9 cellular contexts compared by ENCODE assay signal in genomic region chr19:42114412-42114811, GRCh38. TPM values are rescaled to one million over a fixed set of nuclear protein-coding genes. Genes with fewer than 3 reads are reported as not detected.
DNase-seq lines count a peak whose midpoint lies in the region; ATAC-seq, FAIRE-seq and TF ChIP-seq lines count a peak whose summit lies in the region.
"Had no signal": no experiment of that assay in that cellular context is flagged by ENCODE, and none has a peak within 500 bp of the region (broad histone marks: within the 10 kb centered on the region; RNA-seq: fewer than 3 reads in every experiment).

No MANE protein-coding gene starts in this region.

- no peak for TF ChIP-seq EP300 in H1 (IDR thresholded peaks at IDR 0.05; ENCODE audit: borderline replicate concordance in 1 of 2, low read depth in 2 of 2, low read length in 2 of 2)

- H2BK120ac ChIP-seq in H1 (replicated peaks; ENCODE audit: low read depth, low read length), result no peak overlapping the region

- no peak overlapping the region for H3K23ac ChIP-seq in H1 (ENCODE audit: insufficient read length)

- no peak overlapping the region for H3K4ac ChIP-seq in H1 (replicated peaks; ENCODE audit: insufficient read length, low read depth, low read length)

- H2AK5ac ChIP-seq in H1 (ENCODE audit: low read depth, low read length), result no peak overlapping the region

- H4K91ac ChIP-seq in H1 (replicated peaks; ENCODE audit: insufficient read length, low read length), result no peak overlapping the region

- H3K56ac ChIP-seq in H1 (replicated peaks; ENCODE audit: insufficient read length, low read depth, low read length), result no peak overlapping the region

- H3K9ac ChIP-seq in H1 (replicated peaks in 1 of 4; ENCODE audit: extremely low read depth in 1 of 4, low read depth in 3 of 4, low read length in 3 of 4), result no peak overlapping the region

- H3K9me2 ChIP-seq in GM23338 (ENCODE audit: insufficient read depth), result no peaks in the 10 kb centered on the region

- H3K4me1 Mint-ChIP-seq in GM23338, result peaks cover 20% of the 10 kb centered on the region

- DNase-seq in GM10266 (ENCODE audit: extremely low spot score) (peak; percentile 80), GM23338 (ENCODE audit: low spot score) (peak; percentile 51), NCI-H2107 treated with DMSO at 0.1 percent for 48 hours (lab: John Stamatoyannopoulos, UW; ENCODE audit: unreplicated experiment) (peak; percentile 90), H1 (ENCODE audit: low read depth in 1 of 2, low spot score in 2 of 2) (no peak), retina (no peak), NCI-H2081 (lab: John Stamatoyannopoulos, UW) (no peak)
- DNase-seq in stimulated activated CD4-positive, alpha-beta T cell treated with anti-CD3 and anti-CD28 coated beads, Interleukin-2, amount 100 ng/mL, for 48 hours, result no peak

- H3K18ac ChIP-seq in H1 (ENCODE audit: extremely low read depth, low read length), result no peak overlapping the region

- CTCF ChIA-PET in H1 (lab: Charles Lee; ENCODE audit: partially characterized antibody), result interaction anchor here (0.7 to 8.5 kb wide), 25 partner anchors 9 to 332 kb away, joined by 3 to 146 read pairs (median 4); partner anchors contain the start of genes GSK3A and POU2F2

- H3K79me1 ChIP-seq in H1 (ENCODE audit: low read depth, low read length), result no peaks in the 10 kb centered on the region

- H3K79me2 ChIP-seq in GM23338 (replicated peaks; ENCODE audit: insufficient read depth) (no peaks in the 10 kb centered on the region), H1 (ENCODE audit: control insufficient read depth in 1 of 2, insufficient read depth in 2 of 2, low read length in 2 of 2) (no peaks in the 10 kb centered on the region)

- H3K27ac ChIP-seq in GM23338 (ENCODE audit: low read depth), result no peak overlapping the region
- no peak overlapping the region for H3K27ac ChIP-seq in H1 (ENCODE audit: low read depth, low read length)

- H3K36me3 Mint-ChIP-seq in GM23338 (ENCODE audit: low read depth), result no peaks in the 10 kb centered on the region

- H3K4me3 Mint-ChIP-seq in GM23338, result no peak overlapping the region; the same call in 2 of the 3 replicates

- H3K27me3 ChIP-seq in GM23338 (ENCODE audit: insufficient read depth) (no peaks in the 10 kb centered on the region), H1 (replicated peaks in 1 of 4; ENCODE audit: control insufficient read depth in 3 of 4, extremely low read depth in 1 of 4, insufficient read depth in 3 of 4, low read length in 3 of 4) (no peaks in the 10 kb centered on the region)

- no peaks in the 10 kb centered on the region for H3K9me3 ChIP-seq in H1 (ENCODE audit: insufficient read depth in 2 of 2, low read depth in 1 of 2, low read length in 1 of 2)

- H2BK5ac ChIP-seq in H1 (ENCODE audit: low read depth, low read length), result no peak overlapping the region

- WGBS in H1 (ENCODE audit: extremely low coverage in 1 of 2, insufficient coverage in 1 of 2, insufficient read length in 1 of 2, insufficient replicate concordance in 2 of 2, low coverage in 1 of 2, low lambda C conversion rate in 2 of 2, missing lambda C conversion rate in 1 of 2), 2 experiments, result 73% methylated on average over 7 of the region's 7 CpGs; no CpG with 5 or more reads in 1 of the 2 experiments

- H3K4me3 ChIP-seq in GM23338 (no peak overlapping the region), H1 (ENCODE audit: extremely low read depth in 1 of 4, insufficient read depth in 2 of 4, low read depth in 3 of 4, low read length in 4 of 4) (no peak overlapping the region)

- H3K23me2 ChIP-seq in H1 (ENCODE audit: low read depth, low read length), result no peaks in the 10 kb centered on the region

- H3K27me3 Mint-ChIP-seq in GM23338 (ENCODE audit: insufficient read depth, low read depth, poor library complexity), result peaks cover 19% of the 10 kb centered on the region

- no peak overlapping the region for H2BK12ac ChIP-seq in H1 (ENCODE audit: low read depth, low read length)

- FAIRE-seq in H1 (lab: Jason Lieb, UNC), result no peak

- H3K14ac ChIP-seq in H1 (ENCODE audit: insufficient read length), result no peak overlapping the region

- POLR2A ChIA-PET in H1 (lab: Charles Lee; ENCODE audit: partially characterized antibody), result interaction anchor here (1.1 to 1.6 kb wide), 7 partner anchors 13 to 256 kb away, joined by 3 to 7 read pairs (median 4); partner anchors contain the start of genes POU2F2 and ZNF574

- no peak overlapping the region for H4K5ac ChIP-seq in H1 (ENCODE audit: insufficient read length, low read depth, low read length)

- no peaks in the 10 kb centered on the region for H3K36me3 ChIP-seq in GM23338 (ENCODE audit: insufficient read depth)
- no peaks in the 10 kb centered on the region for H3K36me3 ChIP-seq in H1 (ENCODE audit: control insufficient read depth in 2 of 4, insufficient read depth in 4 of 4, low read length in 3 of 4)

- no peaks in the 10 kb centered on the region for H3K9me3 Mint-ChIP-seq in GM23338

- H3F3A ChIP-seq in GM23338 (replicated peaks; ENCODE audit: low read depth), result no peaks in the 10 kb centered on the region; the same call in 1 of the 2 replicates

- TF ChIP-seq CTCF in GM10266 (IDR thresholded peaks at IDR 0.05; ENCODE audit: control insufficient read depth, insufficient read depth, low read depth, missing control alignments), result no peak
- TF ChIP-seq CTCF in GM23338 (conservative IDR thresholded peaks at IDR 0.05; ENCODE audit: low read depth in 2 of 2), result no peak
- no peak for TF ChIP-seq CTCF in H1 (IDR thresholded peaks at IDR 0.05; ENCODE audit: control extremely low read depth in 1 of 3, insufficient read depth in 1 of 3, low read depth in 1 of 3, low read length in 3 of 3)

- no peak for TF ChIP-seq RAD21 in H1 (IDR thresholded peaks at IDR 0.05 in 1 of 2, conservative IDR thresholded peaks at IDR 0.05 in 1 of 2; ENCODE audit: low read depth in 2 of 2, low read length in 2 of 2)

- no peaks in the 10 kb centered on the region for H4K20me1 ChIP-seq in GM23338 (replicated peaks; ENCODE audit: insufficient read depth)
- no peaks in the 10 kb centered on the region for H4K20me1 ChIP-seq in H1 (replicated peaks in 1 of 2; ENCODE audit: control insufficient read depth in 1 of 2, insufficient read depth in 2 of 2, low read length in 2 of 2)

- no peak overlapping the region for H3K27ac Mint-ChIP-seq in GM23338

- H3K4me2 ChIP-seq in GM23338 (peak overlapping the region; percentile 48; the same call in 1 of the 2 replicates), H1 (ENCODE audit: insufficient read depth in 1 of 2, low read depth in 2 of 2, low read length in 2 of 2) (peak overlapping the region in 1 of 2 experiments; percentile 6; a peak in 1 of 4 replicates)

- H2AFZ ChIP-seq in GM23338 (peak overlapping the region; percentile 83; the same call in 1 of the 2 replicates), H1 (ENCODE audit: low read length) (no peak overlapping the region)

- H2BK20ac ChIP-seq in H1 (ENCODE audit: low read length), result no peak overlapping the region; the same call in 1 of the 2 replicates

- H2BK15ac ChIP-seq in H1 (ENCODE audit: low read length), result peak overlapping the region; percentile 10; the same call in 1 of the 2 replicates

- H4K8ac ChIP-seq in H1 (ENCODE audit: extremely low read depth, insufficient read depth, low read length), result no peak overlapping the region

- H3K4me1 ChIP-seq in GM23338 (ENCODE audit: insufficient read depth) (peaks cover 8% of the 10 kb centered on the region), H1 (replicated peaks in 1 of 4; ENCODE audit: control insufficient read depth in 3 of 4, insufficient read depth in 4 of 4, low read length in 3 of 4) (peaks cover 8 to 12% (median 10%) of the 10 kb centered on the region in 4 experiments)

- no peak for TF ChIP-seq POLR2A in H1 (IDR thresholded peaks at IDR 0.05; ENCODE audit: control extremely low read depth in 1 of 2, low read depth in 2 of 2, low read length in 2 of 2)

- peak; percentile 64 for ATAC-seq in GM23338
- no peak for ATAC-seq in GM21390 (IDR thresholded peaks at IDR 0.05; ENCODE audit: unreplicated experiment)

TF ChIP-seq in GM23338, 12 proteins besides CTCF, POLR2A, EP300 and RAD21 (continues in another document):
- TF ChIP-seq EZH2 (IDR thresholded peaks at IDR 0.05; ENCODE audit: low read depth, unreplicated experiment), result no peak

TF ChIP-seq in H1, 55 proteins besides CTCF, POLR2A, EP300 and RAD21 (continues in another document):
- TF ChIP-seq BRCA1 (IDR thresholded peaks at IDR 0.05; ENCODE audit: low read depth, low read length), result no peak

RNA-seq across cellular contexts. Expression of gene POU2F2, which starts 17.8 kb away (rescaled TPM):
- 2.3 and 2.4 TPM in 2 replicates for total RNA-seq in GM23338 (2014; rRNA removed; shearing (Covaris generic))
- polyA plus RNA-seq in GM23338 (2016; fragmentation: Nextera tagmentation; extraction: Ambion mirVana) (4.6 and 5.1 TPM in 2 replicates), H1 (2011; rRNA removed) (5.0 and 7.3 TPM in 2 replicates)
- total RNA-seq in H1 (2021; fragmentation: NEBNext Ultra II Directional; extraction: Animal tissue kit (Norgen Biotek cat#: 25700)), result 6.1 and 7.2 TPM in 2 replicates
- polyA plus RNA-seq in H1 (2011; cell fraction: cytosol; rRNA removed), result 4.2 TPM
- 22.7 TPM for polyA plus RNA-seq in H1 (2011; cell fraction: nucleus; rRNA removed)
- 6.2 to 8.0 TPM (median 7.3 TPM) in 4 replicates for polyA plus RNA-seq in H1 (2012, experiment 1 of 2)
- polyA plus RNA-seq in H1 (2012, experiment 2 of 2), result 2.7 TPM
- polyA plus RNA-seq in H1 (2013, experiment 1 of 2), result 14.6 TPM
- 10.8 TPM for polyA plus RNA-seq in H1 (2013, experiment 2 of 2)
- polyA minus RNA-seq in H1 (2011; rRNA and poly(A)+ RNA removed), result 1.3 and 2.0 TPM in 2 replicates
- polyA minus RNA-seq in H1 (2011; cell fraction: cytosol; rRNA and poly(A)+ RNA removed), result 1.3 TPM
- 5.9 TPM for polyA minus RNA-seq in H1 (2011; cell fraction: nucleus; rRNA and poly(A)+ RNA removed)

RNA-seq across cellular contexts. Expression of gene ZNF574, which starts 38.4 kb away (rescaled TPM):
- 50.8 and 61.2 TPM in 2 replicates for total RNA-seq in GM23338 (2014; rRNA removed; shearing (Covaris generic))
- polyA plus RNA-seq in GM23338 (2016; fragmentation: Nextera tagmentation; extraction: Ambion mirVana) (18.7 and 19.4 TPM in 2 replicates), H1 (2011; rRNA removed) (38.8 and 53.8 TPM in 2 replicates)
- 27.0 and 28.6 TPM in 2 replicates for total RNA-seq in H1 (2021; fragmentation: NEBNext Ultra II Directional; extraction: Animal tissue kit (Norgen Biotek cat#: 25700))
- 27.7 TPM for polyA plus RNA-seq in H1 (2011; cell fraction: cytosol; rRNA removed)
- polyA plus RNA-seq in H1 (2011; cell fraction: nucleus; rRNA removed), result 31.4 TPM
- polyA plus RNA-seq in H1 (2012, experiment 1 of 2), result 12.2 to 27.2 TPM (median 24.2 TPM) in 4 replicates
- polyA plus RNA-seq in H1 (2012, experiment 2 of 2), result 22.8 TPM
- polyA plus RNA-seq in H1 (2013, experiment 1 of 2), result 13.2 TPM
- 11.9 TPM for polyA plus RNA-seq in H1 (2013, experiment 2 of 2)
- 41.6 and 41.8 TPM in 2 replicates for polyA minus RNA-seq in H1 (2011; rRNA and poly(A)+ RNA removed)
- 35.7 TPM for polyA minus RNA-seq in H1 (2011; cell fraction: cytosol; rRNA and poly(A)+ RNA removed)
- 29.8 TPM for polyA minus RNA-seq in H1 (2011; cell fraction: nucleus; rRNA and poly(A)+ RNA removed)

RNA-seq across cellular contexts. Expression of gene GRIK5, which starts 44.4 kb away (rescaled TPM):
- total RNA-seq in GM23338 (2014; rRNA removed; shearing (Covaris generic)), result 34.3 and 42.5 TPM in 2 replicates
- 5.1 and 6.2 TPM in 2 replicates for polyA plus RNA-seq in GM23338 (2016; fragmentation: Nextera tagmentation; extraction: Ambion mirVana)
- total RNA-seq in H1 (2021; fragmentation: NEBNext Ultra II Directional; extraction: Animal tissue kit (Norgen Biotek cat#: 25700)), result 42.9 and 45.1 TPM in 2 replicates
- polyA plus RNA-seq in H1 (2011; rRNA removed), result 17.8 and 25.3 TPM in 2 replicates
- 14.1 TPM for polyA plus RNA-seq in H1 (2011; cell fraction: cytosol; rRNA removed)
- 57.6 TPM for polyA plus RNA-seq in H1 (2011; cell fraction: nucleus; rRNA removed)
- polyA plus RNA-seq in H1 (2012, experiment 1 of 2), result 29.3 to 50.3 TPM (median 45.8 TPM) in 4 replicates
- 31.9 TPM for polyA plus RNA-seq in H1 (2012, experiment 2 of 2)
- 28.4 TPM for polyA plus RNA-seq in H1 (2013, experiment 1 of 2)
- 28.1 TPM for polyA plus RNA-seq in H1 (2013, experiment 2 of 2)
- 23.8 and 25.7 TPM in 2 replicates for polyA minus RNA-seq in H1 (2011; rRNA and poly(A)+ RNA removed)
- 22.3 TPM for polyA minus RNA-seq in H1 (2011; cell fraction: cytosol; rRNA and poly(A)+ RNA removed)
- 21.2 TPM for polyA minus RNA-seq in H1 (2011; cell fraction: nucleus; rRNA and poly(A)+ RNA removed)
- total RNA-seq: fibroblast of villous mesenchyme had no signal

Comparison
In these comparisons a context has a peak if more than half of its experiments do, and no peak if none do; other contexts are left out.
1. DNase-seq: peak in GM10266 (single experiment), GM23338 (single experiment) and NCI-H2107 treated with DMSO at 0.1 percent for 48 hours (single experiment); none in H1 (0 of 2), retina (single experiment), stimulated activated CD4-positive, alpha-beta T cell treated with anti-CD3 and anti-CD28 coated beads, Interleukin-2, amount 100 ng/mL, for 48 hours (0 of 2) and NCI-H2081 (0 of 2).